In genomic region chr3:80283783-80284182, GRCh38 we compare ENCODE assay signal across 10 cellular contexts.
"Had no signal": no experiment of that assay in that cellular context is flagged by ENCODE, and none has a peak within 500 bp of the region (broad histone marks: within the 10 kb centered on the region; RNA-seq: fewer than 3 reads in every experiment).

No MANE protein-coding gene starts in this region.

- H3K27ac ChIP-seq: GM23248, HL-60, KMS-11 had no signal

- H3K9me3 ChIP-seq: HAP-1 had no signal

- H3K4me2 ChIP-seq: KMS-11 had no signal

- H2AFZ ChIP-seq: GM23248 had no signal

- ATAC-seq: HCT116, HepG2 had no signal

- H3K9ac ChIP-seq: GM23248, KMS-11 had no signal

- H3K4me1 ChIP-seq: HAP-1 had no signal

- DNase-seq: GM23248, GOT3, H7, HFFc6, KBM-7 had no signal

- H3K4me3 ChIP-seq: GM23248, HAP-1 had no signal

- H3K36me3 ChIP-seq: HAP-1 had no signal

- FAIRE-seq: HepG2 had no signal
